Comparison of ENCODE assay signal across 8 cellular contexts in genomic region chr9:6681957-6682501, GRCh38. TPM values are rescaled to one million over a fixed set of nuclear protein-coding genes. Genes with fewer than 3 reads are reported as not detected.
DNase-seq lines count a peak whose midpoint lies in the region; ATAC-seq and TF ChIP-seq lines count a peak whose summit lies in the region.

No MANE protein-coding gene starts in this region.

- peak overlapping the region; percentile 99 for H3K27ac Mint-ChIP-seq in CD4-positive, alpha-beta T cell
- H3K27ac Mint-ChIP-seq in natural killer cell, result peak overlapping the region; percentile 97 to 98

- DNase-seq in CD4-positive, alpha-beta T cell, result no peak
- no peak for DNase-seq in NB4 (ENCODE audit: low read depth)
- DNase-seq in dorsolateral prefrontal cortex, result no peak
- no peak for DNase-seq in natural killer cell
- no peak for DNase-seq in NCI-H510A (lab: John Stamatoyannopoulos, UW)
- DNase-seq in SIG-M5 treated with dmso at 0.1 percent for 504 hours (lab: John Stamatoyannopoulos, UW; ENCODE audit: unreplicated experiment), result no peak
- no peak for DNase-seq in NCI-H2196 (lab: John Stamatoyannopoulos, UW; ENCODE audit: unreplicated experiment)
- no peak for DNase-seq in cerebellar cortex (ENCODE audit: low spot score)

- no peaks in the 10 kb centered on the region for H3K36me3 Mint-ChIP-seq in CD4-positive, alpha-beta T cell (ENCODE audit: low read depth)
- H3K36me3 Mint-ChIP-seq in natural killer cell, result no peaks in the 10 kb centered on the region

- no peak for TF ChIP-seq CTCF in CD4-positive, alpha-beta T cell (IDR thresholded peaks at IDR 0.05)
- TF ChIP-seq CTCF in NB4 (IDR thresholded peaks at IDR 0.05; ENCODE audit: low read depth, low read length) (no peak), dorsolateral prefrontal cortex (IDR thresholded peaks at IDR 0.05 in 54 of 56, conservative IDR thresholded peaks at IDR 0.05 in 2 of 56; ENCODE audit: low read depth in 1 of 56, partially characterized antibody in 56 of 56) (no peak), natural killer cell (IDR thresholded peaks at IDR 0.05) (no peak)

- no peaks in the 10 kb centered on the region for H3K9me3 Mint-ChIP-seq in CD4-positive, alpha-beta T cell
- H3K9me3 Mint-ChIP-seq in natural killer cell, result no peaks in the 10 kb centered on the region

- POLR2A ChIA-PET in CD4-positive, alpha-beta T cell (lab: Charles Lee), result interaction anchor here (0.7 to 4.2 kb wide), 15 partner anchors 9 to 1018 kb away, joined by 3 to 155 read pairs (median 5); partner anchors contain the start of genes GLDC, KDM4C and UHRF2

- H3K9me3 ChIP-seq in CD4-positive, alpha-beta T cell (ENCODE audit: control insufficient read depth, low read length), result no peaks in the 10 kb centered on the region

- peaks cover 17% of the 10 kb centered on the region for H3K4me1 Mint-ChIP-seq in CD4-positive, alpha-beta T cell (ENCODE audit: low read depth)
- H3K4me1 Mint-ChIP-seq in natural killer cell, result peaks cover 23 to 24% of the 10 kb centered on the region in 2 donors

- H3K4me3 Mint-ChIP-seq in CD4-positive, alpha-beta T cell, result peak overlapping the region; percentile 89
- peak overlapping the region; percentile 96 for H3K4me3 Mint-ChIP-seq in natural killer cell

- CTCF ChIA-PET in CD4-positive, alpha-beta T cell (lab: Charles Lee), result interaction anchor here (0.7 to 1.5 kb wide), 2 partner anchors 24 to 850 kb away, joined by 3 read pairs; partner anchors contain the start of gene ERMP1

- TF ChIP-seq POLR2A in NB4 (IDR thresholded peaks at IDR 0.05; ENCODE audit: extremely low read depth, insufficient read length), result no peak

- no peaks in the 10 kb centered on the region for H3K27me3 Mint-ChIP-seq in CD4-positive, alpha-beta T cell
- no peaks in the 10 kb centered on the region for H3K27me3 Mint-ChIP-seq in natural killer cell (ENCODE audit: low read depth in 2 of 2)

- H3K27me3 ChIP-seq in CD4-positive, alpha-beta T cell (ENCODE audit: control insufficient read depth, insufficient read depth, low read length), result no peaks in the 10 kb centered on the region
- H3K27me3 ChIP-seq in dorsolateral prefrontal cortex, result no peaks in the 10 kb centered on the region

- intact Hi-C loops in CD4-positive, alpha-beta T cell (cut with DNase I, micrococcal nuclease), result loop anchor here (1.0 to 10.0 kb wide), 8 partner anchors 19 to 673 kb away; partner anchors contain the start of genes KDM4C (in 1 of the 2) and UHRF2 (in 1 of the 2)
- intact Hi-C loops in dorsolateral prefrontal cortex (cut with DNase I) (loop anchor here (1.0 to 10.0 kb wide), 7 partner anchors 22 to 325 kb away; partner anchors contain the start of genes KDM4C (in 2 of the 2) and UHRF2 (in 1 of the 2)), natural killer cell (cut with micrococcal nuclease) (loop anchor here (1.0 kb wide), 3 partner anchors 22 to 269 kb away; partner anchors contain the start of genes KDM4C and UHRF2)

- H3K4me3 ChIP-seq in NB4 (ENCODE audit: low read depth, low read length) (peak overlapping the region; percentile 77), dorsolateral prefrontal cortex (peak overlapping the region; percentile 51 to 95 (median 80))

- peak; percentile 4 for ATAC-seq in CD4-positive, alpha-beta T cell (ENCODE audit: poor library complexity)
- peak in 1 of 3 donors; percentile 1 for ATAC-seq in natural killer cell

- H3K27ac ChIP-seq in CD4-positive, alpha-beta T cell (ENCODE audit: low read depth, low read length), result peak overlapping the region; percentile 96
- H3K27ac ChIP-seq in dorsolateral prefrontal cortex, result peak overlapping the region; percentile 92 to 100 (median 99)

RNA-seq across cellular contexts. Expression of gene GLDC, which starts 36.5 kb away (rescaled TPM):
- total RNA-seq in CD4-positive, alpha-beta T cell, result not detected
- total RNA-seq in dorsolateral prefrontal cortex (10 to 100 TPM in 119 of 120 experiments, 1 to 10 TPM in 1; 9.4 to 32.8 (median 20.0) TPM), natural killer cell (1 to 10 TPM in 2 of 3 donors, not detected in 1; 1.3 to 4.6 TPM)
